Comparison of ENCODE assay signal across 8 cellular contexts in the genomic region with DNA sequence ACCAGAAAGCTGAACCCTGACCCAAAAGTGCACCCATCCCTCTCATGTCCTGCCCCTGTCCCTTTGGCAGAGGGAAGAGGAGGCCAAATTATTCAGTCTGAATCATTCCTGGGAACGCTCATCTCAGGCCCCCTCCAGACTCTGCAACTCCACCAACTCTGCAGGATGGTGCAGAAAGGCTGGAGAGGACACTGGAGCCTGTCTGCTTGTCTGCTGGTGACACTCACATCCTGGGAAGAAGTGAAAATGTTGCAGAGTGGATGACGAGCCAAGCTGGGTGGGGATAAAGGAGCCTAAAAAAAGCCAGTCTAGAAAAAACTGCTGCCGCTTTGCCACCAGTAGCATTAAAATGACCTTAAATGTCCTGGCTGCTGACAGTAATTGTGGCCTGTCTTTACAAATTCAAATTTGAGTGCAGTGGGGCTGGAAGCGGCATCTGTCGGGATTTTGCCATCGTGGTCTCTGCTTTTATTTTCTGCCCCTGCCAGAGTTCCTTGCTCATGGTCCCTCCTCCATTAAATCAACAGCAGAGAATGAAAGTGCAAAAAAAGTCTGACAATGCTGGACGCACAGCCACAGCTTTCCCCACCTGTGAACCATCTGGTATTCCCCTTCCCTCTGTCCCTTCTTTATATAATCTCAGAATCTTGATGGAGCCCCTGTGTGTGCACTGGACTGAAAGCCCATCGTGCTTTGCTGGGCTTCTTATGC.
A peak's percentile ranks its signal among the peaks of the same experiment; 100 is the strongest.
DNase-seq lines count a peak whose midpoint lies in the region; ATAC-seq, FAIRE-seq and TF ChIP-seq lines count a peak whose summit lies in the region.

No MANE protein-coding gene starts in this region.

- 22 to 35% (median 24%) methylated on average over 8 of the region's 8 CpGs for whole genome bisulfite sequencing in heart left ventricle, 4 donors

- H3K9me3 ChIP-seq in heart left ventricle (no peaks in the 10 kb centered on the region), skeletal muscle tissue (ENCODE audit: control insufficient read depth in 3 of 3, low read length in 3 of 3) (no peaks in the 10 kb centered on the region)

- H3K27ac ChIP-seq in heart left ventricle, result peak overlapping the region; percentile 73 to 96 (median 88)
- H3K27ac ChIP-seq in skeletal muscle tissue (ENCODE audit: low read depth, low read length), result peak overlapping the region; percentile 76

- peaks cover 0 to 26% (median 7%) of the 10 kb centered on the region in 9 donors for H3K36me3 ChIP-seq in heart left ventricle
- peaks cover 13 to 16% (median 16%) of the 10 kb centered on the region in 3 donors for H3K36me3 ChIP-seq in skeletal muscle tissue (ENCODE audit: control insufficient read depth in 3 of 3, insufficient read depth in 3 of 3, low read length in 3 of 3)

- H3K9ac ChIP-seq in skeletal muscle tissue (ENCODE audit: low read depth in 1 of 3, low read length in 3 of 3), result peak overlapping the region in 1 of 3 donors; percentile 55

- intact Hi-C loops in heart left ventricle (cut with DNase I), result loop anchor here in 4 of 10 donors (5.0 to 10.0 kb wide), 4 partner anchors 48 to 62 kb away; partner anchors contain the start of gene STK17A (in 2 of the 4)

- FAIRE-seq in GM19239 (lab: Jason Lieb, UNC), result peak; percentile 80

- H3K4me3 ChIP-seq in WI38 (ENCODE audit: low read depth, low read length) (peak overlapping the region; percentile 48), heart left ventricle (peak overlapping the region in 3 of 12 donors; percentile 1 to 27 (median 5)), skeletal muscle tissue (ENCODE audit: low read length in 3 of 3) (peak overlapping the region in 2 of 3 donors; percentile 27 to 36)

- no peak for TF ChIP-seq CTCF in WI38 (IDR thresholded peaks at IDR 0.05; ENCODE audit: low read depth, low read length)
- TF ChIP-seq CTCF in heart left ventricle (IDR thresholded peaks at IDR 0.05), result no peak

- peak; percentile 11 to 51 (median 28) for ATAC-seq in heart left ventricle

- DNase-seq in GM19239 (ENCODE audit: insufficient read length, low spot score) (no peak), heart left ventricle (peak in 1 of 5 donors; percentile 27), epidermal melanocyte (ENCODE audit: insufficient read length, low spot score) (no peak), T-helper 9 cell (no peak)
- DNase-seq in stimulated activated CD4-positive, alpha-beta T cell treated with anti-CD3 and anti-CD28 coated beads, Interleukin-4, amount 100 ng/mL, for 1 hour, result no peak
- no peak for DNase-seq in effector CD8-positive, alpha-beta T cell (lab: John Stamatoyannopoulos, UW)

- TF ChIP-seq POLR2A in heart left ventricle (IDR thresholded peaks at IDR 0.05), result no peak

- H3K27me3 ChIP-seq in heart left ventricle (no peaks in the 10 kb centered on the region), skeletal muscle tissue (ENCODE audit: control insufficient read depth in 3 of 3, insufficient read depth in 3 of 3, low read length in 3 of 3) (no peaks in the 10 kb centered on the region)

- H3K4me1 ChIP-seq in heart left ventricle (peaks cover 10 to 80% (median 66%) of the 10 kb centered on the region in 12 donors), skeletal muscle tissue (ENCODE audit: control insufficient read depth in 3 of 3, insufficient read depth in 3 of 3, low read length in 3 of 3) (peaks cover 52 to 61% (median 60%) of the 10 kb centered on the region in 3 donors)
